ENCODE assay signal across 14 cellular contexts in genomic region chr21:15277498-15277897, GRCh38.
DNase-seq lines count a peak whose midpoint lies in the region; ATAC-seq and TF ChIP-seq lines count a peak whose summit lies in the region.
"Had no signal": no experiment of that assay in that cellular context is flagged by ENCODE, and none has a peak within 500 bp of the region (broad histone marks: within the 10 kb centered on the region; RNA-seq: fewer than 3 reads in every experiment).

No MANE protein-coding gene starts in this region.

- no peaks in the 10 kb centered on the region for H3K79me2 ChIP-seq in Loucy (ENCODE audit: insufficient read depth, low read length)

- peaks cover 44% of the 10 kb centered on the region for H3K4me1 ChIP-seq in Loucy (ENCODE audit: insufficient read depth, low read length, poor library complexity, severe bottlenecking)
- H3K4me1 ChIP-seq: HAP-1 had no signal

- no peaks in the 10 kb centered on the region for H3K27me3 ChIP-seq in Loucy (ENCODE audit: insufficient read depth, low read length, poor library complexity, severe bottlenecking)

- in situ Hi-C loops in astrocyte of the cerebellum (cut with HindIII; ENCODE audit: low sequenced_read_pairs), result loop anchor here (5.0 kb wide), 1 partner anchor 80 kb away; no protein-coding TSS in a partner anchor

- ATAC-seq in GM21737 (IDR thresholded peaks at IDR 0.05; ENCODE audit: unreplicated experiment), result no peak
- no peak for ATAC-seq in esophagus mucosa
- ATAC-seq: A549; CD8-positive, alpha-beta T cell; GM12878; HepG2 had no signal

- no peak overlapping the region for H3K9ac ChIP-seq in Loucy (ENCODE audit: low read depth, low read length, poor library complexity, severe bottlenecking)

- no peaks in the 10 kb centered on the region for H3K9me3 ChIP-seq in Loucy (ENCODE audit: insufficient read depth, low read depth, low read length)
- H3K9me3 ChIP-seq: HAP-1 had no signal

- DNase-seq in astrocyte of the cerebellum (ENCODE audit: low read depth) (peak; percentile 39), retina (peak; percentile 47)
- DNase-seq in activated naive CD4-positive, alpha-beta T cell (lab: John Stamatoyannopoulos, UW), result no peak
- DNase-seq: CD8-positive, alpha-beta T cell; COR-L47; DMS53; HFFc6 had no signal

- H3K9me2 ChIP-seq in Loucy (replicated peaks; ENCODE audit: low read depth, low read length), result no peaks in the 10 kb centered on the region

- no peak overlapping the region for H3K4me2 ChIP-seq in Loucy (ENCODE audit: low read depth, low read length, poor library complexity, severe bottlenecking)
- H3K4me2 ChIP-seq: A549 had no signal

- TF ChIP-seq CTCF in Loucy (conservative IDR thresholded peaks at IDR 0.05; ENCODE audit: low read length), result no peak
- no peak for TF ChIP-seq CTCF in astrocyte of the cerebellum (IDR thresholded peaks at IDR 0.05; ENCODE audit: low read depth, low read length, missing control alignments)

- H2AFZ ChIP-seq in Loucy (ENCODE audit: low read length), result peak overlapping the region; percentile 57; the same call in 1 of the 2 replicates

- H3K4me3 ChIP-seq in Loucy (ENCODE audit: low read length, poor library complexity, severe bottlenecking) (no peak overlapping the region), astrocyte of the cerebellum (ENCODE audit: low read depth, low read length) (no peak overlapping the region)
- H3K4me3 ChIP-seq: A549, GM12878, HAP-1 had no signal

- no peaks in the 10 kb centered on the region for H4K20me1 ChIP-seq in Loucy (ENCODE audit: insufficient read depth, low read length, poor library complexity, severe bottlenecking)

- H3K36me3 ChIP-seq in Loucy (ENCODE audit: insufficient read depth, low read length), result no peaks in the 10 kb centered on the region
- H3K36me3 ChIP-seq: HAP-1 had no signal

- H3F3A ChIP-seq in Loucy (ENCODE audit: low read depth), result peaks cover 5% of the 10 kb centered on the region; the same call in 1 of the 2 replicates

Comparison
In these comparisons a context has a peak if more than half of its experiments do, and no peak if none do; other contexts are left out.
1. DNase-seq: peak in astrocyte of the cerebellum (single experiment) and retina (single experiment); none in activated naive CD4-positive, alpha-beta T cell (0 of 4).